Comparison of ENCODE assay signal across 30 cellular contexts in the genomic region with DNA sequence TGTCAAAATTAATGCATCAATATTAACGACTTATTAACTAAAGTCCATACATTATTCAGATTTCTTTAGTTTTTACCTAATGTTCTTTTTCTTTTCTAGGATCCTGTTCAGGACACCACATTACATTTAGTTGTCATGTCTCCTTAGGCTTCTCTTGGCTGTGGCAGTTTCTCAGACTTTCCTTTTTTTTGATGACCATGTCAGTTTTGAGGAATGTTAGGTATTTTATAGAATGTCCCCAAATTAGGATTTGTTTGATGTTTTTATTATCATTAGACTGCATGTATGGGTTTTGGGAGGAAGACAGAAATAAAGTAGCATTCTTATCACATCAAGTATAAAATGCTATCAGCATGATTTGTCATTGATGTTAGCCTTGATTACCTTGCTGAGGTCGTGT.
"Had no signal": no experiment of that assay in that cellular context is flagged by ENCODE, and none has a peak within 500 bp of the region (broad histone marks: within the 10 kb centered on the region; RNA-seq: fewer than 3 reads in every experiment).

No MANE protein-coding gene starts in this region.

- ATAC-seq: activated CD8-positive, alpha-beta memory T cell treated with anti-CD3 and anti-CD28 coated beads, Interleukin-2, amount 10 ng/mL, durations not matched to agents 7 days and 5 days; activated CD8-positive, alpha-beta T cell treated with anti-CD3 and anti-CD28 coated beads, Interleukin-2, amount 10 ng/mL, durations not matched to agents 7 days and 5 days; effector memory CD8-positive, alpha-beta T cell; gastroesophageal sphincter; right cardiac atrium; WTC11 had no signal

- DNase-seq: activated CD8-positive, alpha-beta memory T cell treated with anti-CD3 and anti-CD28 coated beads, Interleukin-2, amount 10 ng/mL, durations not matched to agents 7 days and 5 days; activated CD8-positive, alpha-beta T cell treated with anti-CD3 and anti-CD28 coated beads, Interleukin-2, amount 10 ng/mL, durations not matched to agents 7 days and 5 days; activated effector memory CD4-positive, alpha-beta T cell treated with anti-CD3 and anti-CD28 coated beads, Interleukin-2, amount 50 U/mL, for 16 hours; activated naive CD4-positive, alpha-beta T cell treated with anti-CD3 and anti-CD28 coated beads for 36 hours; activated naive CD8-positive, alpha-beta T cell treated with anti-CD3 and anti-CD28 coated beads for 36 hours; activated T-cell treated with anti-CD3 and anti-CD28 coated beads for 4 hours; adrenal gland; aorta; cerebellar nuclear complex; effector memory CD8-positive, alpha-beta T cell; erythroblast; immature natural killer cell; naive B cell; nephron progenitor cell; nucleus accumbens; right cardiac atrium; stimulated activated CD4-positive, alpha-beta T cell treated with anti-CD3 and anti-CD28 coated beads, Interleukin-2, amount 100 ng/mL, for 48 hours; stimulated activated naive CD4-positive, alpha-beta T cell treated with Interleukin-2 at 50 U/mL for 16 hours; T-helper 2 cell; testis; transverse colon had no signal

- H2AFZ ChIP-seq: hepatocyte, parathyroid adenoma had no signal

- H3K27me3 Mint-ChIP-seq: activated CD8-positive, alpha-beta memory T cell treated with anti-CD3 and anti-CD28 coated beads, Interleukin-2, amount 10 ng/mL, durations not matched to agents 7 days and 5 days; activated naive CD8-positive, alpha-beta T cell treated with anti-CD3 and anti-CD28 coated beads for 36 hours; brain; effector memory CD8-positive, alpha-beta T cell; naive B cell had no signal

- H3K4me3 ChIP-seq: adrenal gland, cardiac muscle cell, coronary artery, gastroesophageal sphincter, hepatocyte, testis, transverse colon had no signal

- H3K9ac ChIP-seq: parathyroid adenoma had no signal

- H3K9me3 ChIP-seq: adrenal gland, gastroesophageal sphincter, testis, transverse colon had no signal

- H3K4me1 Mint-ChIP-seq: nephron progenitor cell had no signal

- H3K9me3 Mint-ChIP-seq: activated naive CD4-positive, alpha-beta T cell treated with anti-CD3 and anti-CD28 coated beads for 36 hours; activated naive CD8-positive, alpha-beta T cell treated with anti-CD3 and anti-CD28 coated beads for 36 hours; activated T-helper 1 cell treated with anti-CD3 and anti-CD28 coated beads, Interleukin-12 subunit alpha, Interleukin-12 subunit beta, Interleukin-2, Interleukin-4 antibody, amounts not matched to agents 30 ng/mL and 10 ng/mL and 1 ng/mL, durations not matched to agents 14 hours and 24 hours and 36 hours; brain; effector memory CD8-positive, alpha-beta T cell; immature natural killer cell; naive B cell; nephron progenitor cell; WTC11 had no signal

- H3K27ac Mint-ChIP-seq: activated CD8-positive, alpha-beta memory T cell treated with anti-CD3 and anti-CD28 coated beads, Interleukin-2, amount 10 ng/mL, durations not matched to agents 7 days and 5 days; activated CD8-positive, alpha-beta T cell treated with anti-CD3 and anti-CD28 coated beads, Interleukin-2, amount 10 ng/mL, durations not matched to agents 7 days and 5 days; activated naive CD4-positive, alpha-beta T cell treated with anti-CD3 and anti-CD28 coated beads for 36 hours; activated naive CD8-positive, alpha-beta T cell treated with anti-CD3 and anti-CD28 coated beads for 36 hours; activated T-helper 1 cell treated with anti-CD3 and anti-CD28 coated beads, Interleukin-12 subunit alpha, Interleukin-12 subunit beta, Interleukin-2, Interleukin-4 antibody, amounts not matched to agents 30 ng/mL and 10 ng/mL and 1 ng/mL, durations not matched to agents 14 hours and 24 hours and 36 hours; brain; mesothelial cell of epicardium; nephron progenitor cell had no signal

- H3K27me3 ChIP-seq: adrenal gland, cardiac muscle cell, gastroesophageal sphincter, hepatocyte, testis, transverse colon had no signal

- H3K4me1 ChIP-seq: adrenal gland, gastroesophageal sphincter, parathyroid adenoma, testis, transverse colon had no signal

- H3K4me3 Mint-ChIP-seq: activated CD8-positive, alpha-beta memory T cell treated with anti-CD3 and anti-CD28 coated beads, Interleukin-2, amount 10 ng/mL, durations not matched to agents 7 days and 5 days; activated CD8-positive, alpha-beta T cell treated with anti-CD3 and anti-CD28 coated beads, Interleukin-2, amount 10 ng/mL, durations not matched to agents 7 days and 5 days; activated naive CD4-positive, alpha-beta T cell treated with anti-CD3 and anti-CD28 coated beads for 36 hours; activated naive CD8-positive, alpha-beta T cell treated with anti-CD3 and anti-CD28 coated beads for 36 hours; activated T-helper 1 cell treated with anti-CD3 and anti-CD28 coated beads, Interleukin-12 subunit alpha, Interleukin-12 subunit beta, Interleukin-2, Interleukin-4 antibody, amounts not matched to agents 30 ng/mL and 10 ng/mL and 1 ng/mL, durations not matched to agents 14 hours and 24 hours and 36 hours; brain; effector memory CD8-positive, alpha-beta T cell; immature natural killer cell; mesothelial cell of epicardium; nephron progenitor cell; WTC11 had no signal

- H3K27ac ChIP-seq: adrenal gland, cardiac muscle cell, coronary artery, gastroesophageal sphincter, hepatocyte, parathyroid adenoma, testis, transverse colon had no signal

- H3K36me3 ChIP-seq: adrenal gland, cardiac muscle cell had no signal

- H3K79me2 ChIP-seq: hepatocyte had no signal

- H3K4me2 ChIP-seq: hepatocyte had no signal
